1 cellular context compared by ENCODE assay signal in the genomic region with DNA sequence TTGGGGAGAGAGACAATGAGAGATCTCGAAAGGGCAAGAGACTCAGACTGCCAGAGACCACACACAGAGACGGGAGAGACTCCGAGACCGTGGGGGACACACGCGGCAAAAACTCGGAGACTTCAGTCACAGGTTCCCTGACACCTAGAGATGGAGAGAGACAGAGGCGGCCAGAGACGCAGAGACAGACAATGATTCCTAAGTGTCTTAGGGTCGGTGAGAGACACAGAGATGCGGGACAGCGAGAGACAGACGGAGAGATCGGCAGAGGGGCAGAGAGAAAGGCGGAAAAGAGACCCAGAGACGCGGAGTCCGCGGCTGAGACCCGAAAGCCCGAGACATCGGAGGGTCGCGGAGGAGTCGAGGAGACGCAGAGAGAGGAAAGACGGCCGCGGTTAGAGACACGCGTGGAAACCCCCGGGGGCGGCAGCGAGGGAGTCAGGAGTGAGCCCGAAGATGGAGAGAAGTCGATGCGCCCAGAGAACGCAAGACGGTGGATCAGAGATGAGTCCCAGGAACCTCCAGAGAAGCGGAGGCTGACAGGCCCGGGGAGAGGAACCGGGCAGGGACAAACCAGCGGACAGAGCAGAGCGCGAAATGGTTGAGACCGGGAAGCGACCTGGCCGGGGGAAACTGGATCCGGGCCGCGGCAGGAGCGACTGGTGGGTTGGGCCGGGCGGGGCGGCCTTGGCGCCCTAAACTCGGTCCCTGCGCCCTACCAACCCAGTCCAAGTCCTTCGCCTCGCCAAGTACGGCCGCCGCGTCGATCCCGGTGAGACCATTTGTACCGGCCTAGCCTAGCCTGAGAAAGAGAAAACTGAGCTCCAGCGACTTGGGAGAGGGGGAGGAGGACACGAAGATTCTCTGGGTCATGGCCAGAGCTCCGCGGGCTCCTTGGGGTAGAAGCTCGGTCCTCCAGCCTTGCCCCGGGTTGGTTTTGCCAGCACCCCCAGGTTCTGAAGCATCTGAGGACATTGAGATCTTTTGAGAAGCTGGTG.
TF ChIP-seq lines count a peak whose summit lies in the region.

No MANE protein-coding gene starts in this region.

TF ChIP-seq in SK-N-SH treated with all-trans-retinoic acid at 6 μM for 48 hours, 23 proteins besides CTCF, POLR2A, EP300 and RAD21 (continued from another document):
- no peak for TF ChIP-seq CSRNP3 (CRISPR knock-in tag; IDR thresholded peaks at IDR 0.05)
- TF ChIP-seq, protein P1, sequence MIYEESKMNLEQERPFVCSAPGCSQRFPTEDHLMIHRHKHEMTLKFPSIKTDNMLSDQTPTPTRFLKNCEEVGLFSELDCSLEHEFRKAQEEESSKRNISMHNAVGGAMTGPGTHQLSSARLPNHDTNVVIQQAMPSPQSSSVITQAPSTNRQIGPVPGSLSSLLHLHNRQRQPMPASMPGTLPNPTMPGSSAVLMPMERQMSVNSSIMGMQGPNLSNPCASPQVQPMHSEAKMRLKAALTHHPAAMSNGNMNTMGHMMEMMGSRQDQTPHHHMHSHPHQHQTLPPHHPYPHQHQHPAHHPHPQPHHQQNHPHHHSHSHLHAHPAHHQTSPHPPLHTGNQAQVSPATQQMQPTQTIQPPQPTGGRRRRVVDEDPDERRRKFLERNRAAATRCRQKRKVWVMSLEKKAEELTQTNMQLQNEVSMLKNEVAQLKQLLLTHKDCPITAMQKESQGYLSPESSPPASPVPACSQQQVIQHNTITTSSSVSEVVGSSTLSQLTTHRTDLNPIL (CRISPR knock-in tag; IDR thresholded peaks at IDR 0.05; ENCODE audit: low read depth) = no peak
- no peak for TF ChIP-seq ESRRG (CRISPR knock-in tag; IDR thresholded peaks at IDR 0.05)
- TF ChIP-seq PPARA (CRISPR knock-in tag; IDR thresholded peaks at IDR 0.05; ENCODE audit: borderline replicate concordance) = no peak
- TF ChIP-seq ZNF565 (CRISPR knock-in tag; conservative IDR thresholded peaks at IDR 0.05; ENCODE audit: low read depth) = no peak
- TF ChIP-seq ZC3H10 (CRISPR knock-in tag; IDR thresholded peaks at IDR 0.05) = no peak
